Comparison of ENCODE assay signal across 25 cellular contexts in the genomic region with DNA sequence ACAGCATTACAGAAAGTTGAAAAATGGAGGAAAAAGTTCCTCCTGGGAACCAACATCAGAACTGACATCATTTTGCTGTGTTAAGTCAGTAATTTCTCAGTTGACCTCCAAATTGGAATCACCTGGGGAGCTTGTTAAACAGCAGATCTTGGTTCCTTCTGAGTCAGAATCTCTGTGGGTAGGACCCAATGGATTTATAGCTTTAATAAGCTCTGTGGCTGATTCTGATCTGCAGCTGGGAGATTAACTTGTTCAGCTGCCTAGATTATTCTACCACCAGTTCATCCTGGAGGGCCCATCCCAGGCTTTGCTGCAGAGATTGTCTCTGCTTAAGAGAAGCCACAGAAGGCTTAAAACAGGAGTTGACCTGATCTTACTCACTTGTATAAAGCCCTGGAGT.
A peak's percentile ranks its signal among the peaks of the same experiment; 100 is the strongest.
DNase-seq lines count a peak whose midpoint lies in the region; ATAC-seq and TF ChIP-seq lines count a peak whose summit lies in the region.
"Had no signal": no experiment of that assay in that cellular context is flagged by ENCODE, and none has a peak within 500 bp of the region (broad histone marks: within the 10 kb centered on the region; RNA-seq: fewer than 3 reads in every experiment).

No MANE protein-coding gene starts in this region.

- H4K20me1 ChIP-seq in SK-N-SH (ENCODE audit: insufficient read depth): no peaks in the 10 kb centered on the region

- CTCF ChIA-PET in HEK293 (lab: Yijun Ruan, JAX): interaction anchor here (1.0 kb wide), 1 partner anchor 183 kb away, joined by 3 read pairs; no protein-coding TSS in a partner anchor
- CTCF ChIA-PET in SK-N-SH (lab: Yijun Ruan, JAX): no interaction called here

- TF ChIP-seq RAD21 in SK-N-SH (IDR thresholded peaks at IDR 0.05; ENCODE audit: low read length): no peak

- H3K27me3 ChIP-seq in SK-N-SH (ENCODE audit: insufficient read depth) (no peaks in the 10 kb centered on the region), aorta (ENCODE audit: control insufficient read depth in 1 of 2, insufficient read depth in 2 of 2, low read length in 1 of 2) (no peaks in the 10 kb centered on the region)
- H3K27me3 ChIP-seq: brain microvascular endothelial cell, neural progenitor cell, tibial nerve had no signal

- intact Hi-C loops in aorta (cut with DNase I): no loop called here

- no peak overlapping the region for H3K9ac ChIP-seq in SK-N-SH
- H3K9ac ChIP-seq: neural progenitor cell had no signal

- H3K27ac ChIP-seq in HEK293 (ENCODE audit: extremely low read depth, low read depth, low read length) (no peak overlapping the region), SK-N-SH (ENCODE audit: low read depth in 2 of 2, low read length in 1 of 2) (no peak overlapping the region), aorta (ENCODE audit: low read depth in 1 of 2, low read length in 2 of 2) (no peak overlapping the region)
- H3K27ac ChIP-seq: brain microvascular endothelial cell, lower lobe of right lung, neural progenitor cell, tibial nerve had no signal

- H3K9me2 ChIP-seq in SK-N-SH: no peaks in the 10 kb centered on the region

- DNase-seq in AG09319 (ENCODE audit: extremely low read depth, low read depth) (peak; percentile 19), SK-N-SH (no peak), fibroblast of the conjunctiva (ENCODE audit: low read depth) (peak; percentile 4), aorta (no peak), SHP77 treated with DMSO at 0.1 percent for 48 hours (lab: John Stamatoyannopoulos, UW) (no peak)
- DNase-seq: activated CD4-positive, alpha-beta T cell treated with anti-CD3 and anti-CD28 coated beads for 1 hour; activated CD8-positive, alpha-beta T cell treated with anti-CD3 and anti-CD28 coated beads for 36 hours; activated gamma-delta T cell; activated T-cell treated with anti-CD3 and anti-CD28 coated beads for 4 hours; brain microvascular endothelial cell; DMS79; effector memory CD4-positive, alpha-beta T cell; H9; kidney; lower lobe of right lung; NCI-H1105 treated with DMSO at 0.1 percent for 48 hours; NCI-H2081; NCI-H345; stimulated activated naive CD8-positive, alpha-beta T cell treated with anti-CD3 and anti-CD28 coated beads, Interleukin-15, amount 100 ng/mL, for 72 hours had no signal

- H3K9me3 ChIP-seq in HEK293 (ENCODE audit: control insufficient read depth, insufficient read depth, low read depth, low read length) (no peaks in the 10 kb centered on the region), SK-N-SH (no peaks in the 10 kb centered on the region), aorta (ENCODE audit: control insufficient read depth, low read length) (no peaks in the 10 kb centered on the region)
- H3K9me3 ChIP-seq: lower lobe of right lung, tibial nerve had no signal

- POLR2A ChIA-PET in HEK293 (lab: Yijun Ruan, JAX): no interaction called here
- POLR2A ChIA-PET in SK-N-SH (lab: Yijun Ruan, JAX): interaction anchor here (0.6 kb wide), 1 partner anchor 76 kb away, joined by 3 read pairs; no protein-coding TSS in a partner anchor

- ATAC-seq in aorta (ENCODE audit: low FRiP score) (no peak), GM19397 (IDR thresholded peaks at IDR 0.05; ENCODE audit: unreplicated experiment) (no peak), HG03520 (IDR thresholded peaks at IDR 0.05; ENCODE audit: unreplicated experiment) (no peak)
- ATAC-seq: activated CD8-positive, alpha-beta T cell treated with anti-CD3 and anti-CD28 coated beads for 36 hours; lower lobe of right lung; Right ventricle myocardium inferior; stimulated activated naive CD8-positive, alpha-beta T cell treated with anti-CD3 and anti-CD28 coated beads, Interleukin-15, amount 100 ng/mL, for 72 hours had no signal

- no peak for TF ChIP-seq EP300 in SK-N-SH (IDR thresholded peaks at IDR 0.05; ENCODE audit: borderline replicate concordance in 1 of 2, low read depth in 1 of 2, low read length in 1 of 2)

- H3K4me1 ChIP-seq in HEK293 (ENCODE audit: control insufficient read depth, insufficient read depth, low read length): no peaks in the 10 kb centered on the region; the same call in 1 of the 2 replicates
- peaks cover 0 to 18% of the 10 kb centered on the region in 2 experiments; a peak in 2 of 4 replicates for H3K4me1 ChIP-seq in SK-N-SH (ENCODE audit: control insufficient read depth in 1 of 2, insufficient read depth in 2 of 2, low read depth in 1 of 2, low read length in 1 of 2)
- no peaks in the 10 kb centered on the region for H3K4me1 ChIP-seq in aorta (ENCODE audit: control insufficient read depth in 1 of 2, insufficient read depth in 2 of 2, low read length in 2 of 2)
- H3K4me1 ChIP-seq: lower lobe of right lung, tibial nerve had no signal

- no peak overlapping the region for H3K4me2 ChIP-seq in SK-N-SH
- H3K4me2 ChIP-seq: neural progenitor cell had no signal

- H3F3A ChIP-seq in SK-N-SH (replicated peaks; ENCODE audit: insufficient read depth): peaks cover 4% of the 10 kb centered on the region

- H3K79me2 ChIP-seq in SK-N-SH (ENCODE audit: insufficient read depth): no peaks in the 10 kb centered on the region

- H3K4me3 ChIP-seq in HEK293 (ENCODE audit: low read depth, low read length): no peak overlapping the region
- no peak overlapping the region for H3K4me3 ChIP-seq in SK-N-SH (ENCODE audit: low read depth in 2 of 2, low read length in 1 of 2)
- no peak overlapping the region for H3K4me3 ChIP-seq in aorta (ENCODE audit: low read length in 2 of 2)
- H3K4me3 ChIP-seq: lower lobe of right lung, neural progenitor cell, tibial nerve had no signal

- no peak for TF ChIP-seq CTCF in AG09319 (IDR thresholded peaks at IDR 0.05; ENCODE audit: low read depth, low read length)
- TF ChIP-seq CTCF in HEK293 (tag by site-specific recombination; IDR thresholded peaks at IDR 0.05): no peak
- no peak for TF ChIP-seq CTCF in SK-N-SH (IDR thresholded peaks at IDR 0.05)

- H3K36me3 ChIP-seq in HEK293 (ENCODE audit: control insufficient read depth in 2 of 2, insufficient read depth in 1 of 2, low read length in 2 of 2): peaks cover 0 to 7% of the 10 kb centered on the region in 2 experiments; a peak in 1 of 3 replicates
- peaks cover 4 to 5% of the 10 kb centered on the region in 2 experiments for H3K36me3 ChIP-seq in SK-N-SH (replicated peaks in 1 of 2; ENCODE audit: control insufficient read depth in 1 of 2, insufficient read depth in 2 of 2, low read length in 1 of 2)
- H3K36me3 ChIP-seq in aorta (ENCODE audit: control insufficient read depth in 1 of 2, insufficient read depth in 2 of 2, low read length in 1 of 2): no peaks in the 10 kb centered on the region
- H3K36me3 ChIP-seq: brain microvascular endothelial cell, neural progenitor cell had no signal

- no peak overlapping the region for H2AFZ ChIP-seq in SK-N-SH (ENCODE audit: low read depth)
- H2AFZ ChIP-seq: neural progenitor cell had no signal

TF ChIP-seq in HEK293, 187 proteins besides CTCF, POLR2A, EP300 and RAD21:
- TF ChIP-seq GLI4 (tag by site-specific recombination; IDR thresholded peaks at IDR 0.05) (no peak), GLIS1 (tag by site-specific recombination; IDR thresholded peaks at IDR 0.05) (peak; percentile 29; the same call in 1 of the 2 replicates), ZIC2 (tag by site-specific recombination; IDR thresholded peaks at IDR 0.05) (peak; percentile 65)

TF ChIP-seq in SK-N-SH, 30 proteins besides CTCF, POLR2A, EP300 and RAD21:
- TF ChIP-seq, protein P1, sequence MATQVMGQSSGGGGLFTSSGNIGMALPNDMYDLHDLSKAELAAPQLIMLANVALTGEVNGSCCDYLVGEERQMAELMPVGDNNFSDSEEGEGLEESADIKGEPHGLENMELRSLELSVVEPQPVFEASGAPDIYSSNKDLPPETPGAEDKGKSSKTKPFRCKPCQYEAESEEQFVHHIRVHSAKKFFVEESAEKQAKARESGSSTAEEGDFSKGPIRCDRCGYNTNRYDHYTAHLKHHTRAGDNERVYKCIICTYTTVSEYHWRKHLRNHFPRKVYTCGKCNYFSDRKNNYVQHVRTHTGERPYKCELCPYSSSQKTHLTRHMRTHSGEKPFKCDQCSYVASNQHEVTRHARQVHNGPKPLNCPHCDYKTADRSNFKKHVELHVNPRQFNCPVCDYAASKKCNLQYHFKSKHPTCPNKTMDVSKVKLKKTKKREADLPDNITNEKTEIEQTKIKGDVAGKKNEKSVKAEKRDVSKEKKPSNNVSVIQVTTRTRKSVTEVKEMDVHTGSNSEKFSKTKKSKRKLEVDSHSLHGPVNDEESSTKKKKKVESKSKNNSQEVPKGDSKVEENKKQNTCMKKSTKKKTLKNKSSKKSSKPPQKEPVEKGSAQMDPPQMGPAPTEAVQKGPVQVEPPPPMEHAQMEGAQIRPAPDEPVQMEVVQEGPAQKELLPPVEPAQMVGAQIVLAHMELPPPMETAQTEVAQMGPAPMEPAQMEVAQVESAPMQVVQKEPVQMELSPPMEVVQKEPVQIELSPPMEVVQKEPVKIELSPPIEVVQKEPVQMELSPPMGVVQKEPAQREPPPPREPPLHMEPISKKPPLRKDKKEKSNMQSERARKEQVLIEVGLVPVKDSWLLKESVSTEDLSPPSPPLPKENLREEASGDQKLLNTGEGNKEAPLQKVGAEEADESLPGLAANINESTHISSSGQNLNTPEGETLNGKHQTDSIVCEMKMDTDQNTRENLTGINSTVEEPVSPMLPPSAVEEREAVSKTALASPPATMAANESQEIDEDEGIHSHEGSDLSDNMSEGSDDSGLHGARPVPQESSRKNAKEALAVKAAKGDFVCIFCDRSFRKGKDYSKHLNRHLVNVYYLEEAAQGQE (IDR thresholded peaks at IDR 0.05; ENCODE audit: low read depth, low read length): no peak
- TF ChIP-seq RXRA (IDR thresholded peaks at IDR 0.05; ENCODE audit: borderline replicate concordance, low read depth): no peak
- peak; percentile 48; the same call in 1 of the 2 replicates for TF ChIP-seq TCF12 (IDR thresholded peaks at IDR 0.05)

Comparison
In these comparisons a context has a peak if more than half of its experiments do, and no peak if none do; other contexts are left out.
1. DNase-seq: peak in AG09319 (single experiment) and fibroblast of the conjunctiva (single experiment); none in SK-N-SH (single experiment), aorta (0 of 2) and SHP77 treated with DMSO at 0.1 percent for 48 hours (single experiment).